ENCODE assay signal across 8 cellular contexts in genomic region chr21:44817506-44817880, GRCh38. TPM values are rescaled to one million over a fixed set of nuclear protein-coding genes. Genes with fewer than 3 reads are reported as not detected.
DNase-seq lines count a peak whose midpoint lies in the region; ATAC-seq and TF ChIP-seq lines count a peak whose summit lies in the region.

No MANE protein-coding gene starts in this region.

- peak; percentile 85 to 96 (median 90) for DNase-seq in CD8-positive, alpha-beta T cell
- DNase-seq in HT-29 (ENCODE audit: low spot score) (peak; percentile 79), epithelial cell of proximal tubule (ENCODE audit: low read depth) (no peak), mucosa of gallbladder (ENCODE audit: low spot score) (peak; percentile 93)
- peak; percentile 96 for DNase-seq in activated T-cell treated with anti-CD3 and anti-CD28 coated beads, Interleukin-2, amount 50 U/mL, for 1 hour
- DNase-seq in stimulated activated CD8-positive, alpha-beta memory T cell treated with anti-CD3 and anti-CD28 coated beads, Interleukin-2, amount 100 ng/mL, for 1 hour (ENCODE audit: low read depth in 2 of 2), result peak; percentile 84 to 90

- TF ChIP-seq CTCF in CD8-positive, alpha-beta T cell (IDR thresholded peaks at IDR 0.05), result no peak
- TF ChIP-seq CTCF in OCI-LY1 (IDR thresholded peaks at IDR 0.05; ENCODE audit: low read length), result no peak
- no peak for TF ChIP-seq CTCF in epithelial cell of proximal tubule (conservative IDR thresholded peaks at IDR 0.05; ENCODE audit: low read depth, low read length)

- H3K9me3 Mint-ChIP-seq in CD8-positive, alpha-beta T cell, result peaks cover 7% of the 10 kb centered on the region

- no peaks in the 10 kb centered on the region for H3K9me2 ChIP-seq in OCI-LY1 (ENCODE audit: low read depth, low read length)

- no peaks in the 10 kb centered on the region for H3K36me3 ChIP-seq in CD8-positive, alpha-beta T cell (ENCODE audit: insufficient read depth, low read length)
- H3K36me3 ChIP-seq in OCI-LY1 (ENCODE audit: insufficient read depth, low read length), result peaks cover 6% of the 10 kb centered on the region; the same call in 1 of the 2 replicates

- peaks cover 33% of the 10 kb centered on the region for H3K79me2 ChIP-seq in OCI-LY1 (ENCODE audit: insufficient read depth, low read length)

- H3K9ac ChIP-seq in OCI-LY1 (ENCODE audit: low read length), result peak overlapping the region; percentile 76; the same call in 1 of the 2 replicates

- no peaks in the 10 kb centered on the region for H3K27me3 ChIP-seq in CD8-positive, alpha-beta T cell (ENCODE audit: insufficient read depth, low read length)
- no peaks in the 10 kb centered on the region for H3K27me3 ChIP-seq in OCI-LY1 (ENCODE audit: insufficient read depth, low read length)

- H3K4me1 ChIP-seq in CD8-positive, alpha-beta T cell (ENCODE audit: insufficient read depth, low read length), result peaks cover 18% of the 10 kb centered on the region
- peaks cover 25% of the 10 kb centered on the region for H3K4me1 ChIP-seq in OCI-LY1 (ENCODE audit: insufficient read depth, low read length, severe bottlenecking)

- intact Hi-C loops in CD8-positive, alpha-beta T cell (cut with DNase I, micrococcal nuclease), result loop anchor here (1.0 to 5.0 kb wide), 13 partner anchors 15 to 1845 kb away; partner anchors contain the start of genes CFAP410 (in 2 of the 2), ADARB1 (in 1 of the 2), LRRC3 (in 1 of the 2) and PCBP3 (in 1 of the 2)

- peak overlapping the region; percentile 46 for H3K4me3 ChIP-seq in CD8-positive, alpha-beta T cell (ENCODE audit: low read depth, low read length)
- H3K4me3 ChIP-seq in OCI-LY1 (ENCODE audit: low read depth, low read length, poor library complexity, severe bottlenecking) (peak overlapping the region; percentile 75), epithelial cell of proximal tubule (ENCODE audit: low read depth, low read length) (peak overlapping the region; percentile 65)

- peak overlapping the region; percentile 69 for H3K4me3 Mint-ChIP-seq in CD8-positive, alpha-beta T cell

- H4K20me1 ChIP-seq in OCI-LY1 (ENCODE audit: insufficient read depth, low read length), result no peaks in the 10 kb centered on the region

- peaks cover 9% of the 10 kb centered on the region for H3K4me1 Mint-ChIP-seq in CD8-positive, alpha-beta T cell (ENCODE audit: low read depth)

- H3K9me3 ChIP-seq in CD8-positive, alpha-beta T cell (ENCODE audit: low read length), result peaks cover 5% of the 10 kb centered on the region
- peaks cover 7% of the 10 kb centered on the region; the same call in 1 of the 2 replicates for H3K9me3 ChIP-seq in OCI-LY1 (ENCODE audit: low read length)

- peak; percentile 92 for ATAC-seq in CD8-positive, alpha-beta T cell
- ATAC-seq in GM21360 (IDR thresholded peaks at IDR 0.05; ENCODE audit: unreplicated experiment), result peak; percentile 65

- H3K27ac Mint-ChIP-seq in CD8-positive, alpha-beta T cell, result no peak overlapping the region

- H3K27ac ChIP-seq in CD8-positive, alpha-beta T cell (ENCODE audit: low read depth, low read length), result peak overlapping the region; percentile 76
- no peak overlapping the region for H3K27ac ChIP-seq in OCI-LY1 (ENCODE audit: low read depth, low read length, poor library complexity, severe bottlenecking)

- H3F3A ChIP-seq in OCI-LY1 (ENCODE audit: insufficient read depth, low read length), result no peaks in the 10 kb centered on the region

- H3K36me3 Mint-ChIP-seq in CD8-positive, alpha-beta T cell, result peaks cover 11% of the 10 kb centered on the region

- CTCF ChIA-PET in CD8-positive, alpha-beta T cell (lab: Charles Lee), result interaction anchor here (1.6 kb wide), 1 partner anchor 16 kb away, joined by 3 read pairs; the partner anchor contains the start of gene UBE2G2

- H3K4me2 ChIP-seq in OCI-LY1 (ENCODE audit: low read length), result peak overlapping the region; percentile 83

- POLR2A ChIA-PET in CD8-positive, alpha-beta T cell (lab: Charles Lee), result interaction anchor here (0.6 to 1.5 kb wide), 7 partner anchors 9 to 261 kb away, joined by 3 to 5 read pairs (median 3); partner anchors contain the start of gene PTTG1IP

- no peaks in the 10 kb centered on the region for H3K27me3 Mint-ChIP-seq in CD8-positive, alpha-beta T cell (ENCODE audit: low read depth)

- no peak overlapping the region for H2AFZ ChIP-seq in OCI-LY1 (ENCODE audit: low read length)

RNA-seq across cellular contexts. Expression of gene SUMO3, which starts 0.4 kb away (rescaled TPM):
- 10 to 100 TPM; 84.7 to 87.3 TPM for total RNA-seq in CD8-positive, alpha-beta T cell
- 90.3 and 98.8 TPM in 2 replicates for total RNA-seq in HT-29 (2014; rRNA removed; shearing (Covaris generic))
- 58.7 and 86.0 TPM in 2 replicates for total RNA-seq in epithelial cell of proximal tubule
- 70.5 TPM for total RNA-seq in mucosa of gallbladder

RNA-seq across cellular contexts. Expression of gene UBE2G2, which starts 15.9 kb away (rescaled TPM):
- 10 to 100 TPM; 88.8 to 89.1 TPM for total RNA-seq in CD8-positive, alpha-beta T cell
- total RNA-seq in HT-29 (2014; rRNA removed; shearing (Covaris generic)), result 63.7 and 64.5 TPM in 2 replicates
- 29.6 and 47.2 TPM in 2 replicates for total RNA-seq in epithelial cell of proximal tubule
- total RNA-seq in mucosa of gallbladder, result 74.4 TPM

RNA-seq across cellular contexts. Expression of gene PTTG1IP, which starts 56.0 kb away (rescaled TPM):
- 10 to 100 TPM; 71.0 to 73.3 TPM for total RNA-seq in CD8-positive, alpha-beta T cell
- 116 and 123 TPM in 2 replicates for total RNA-seq in HT-29 (2014; rRNA removed; shearing (Covaris generic))
- total RNA-seq in epithelial cell of proximal tubule (311 and 421 TPM in 2 replicates), mucosa of gallbladder (295 TPM)
